ENCODE assay signal across 7 cellular contexts in genomic region chr3:148075829-148076716, GRCh38.
DNase-seq lines count a peak whose midpoint lies in the region; ATAC-seq, FAIRE-seq and TF ChIP-seq lines count a peak whose summit lies in the region.

No MANE protein-coding gene starts in this region.

- H3K27me3 ChIP-seq in GM12878 (replicated peaks in 1 of 2; ENCODE audit: control insufficient read depth in 2 of 2, insufficient read depth in 2 of 2, low read length in 1 of 2) (no peaks in the 10 kb centered on the region), left lung (no peaks in the 10 kb centered on the region)

- peak; percentile 78 for FAIRE-seq in GM12878 (lab: Jason Lieb, UNC)

- H3K27ac ChIP-seq in GM12878 (ENCODE audit: control insufficient read depth, insufficient read depth), result no peak overlapping the region
- no peak overlapping the region for H3K27ac ChIP-seq in left lung

- H3K36me3 ChIP-seq in GM12878 (ENCODE audit: control insufficient read depth in 2 of 2, insufficient read depth in 2 of 2, low read length in 1 of 2) (no peaks in the 10 kb centered on the region), left lung (no peaks in the 10 kb centered on the region)

- no peaks in the 10 kb centered on the region for H3K4me1 Mint-ChIP-seq in activated CD8-positive, alpha-beta T cell treated with anti-CD3 and anti-CD28 coated beads for 36 hours (ENCODE audit: low read depth)

- H3K27me3 Mint-ChIP-seq in activated CD8-positive, alpha-beta T cell treated with anti-CD3 and anti-CD28 coated beads for 36 hours, result no peaks in the 10 kb centered on the region

- 29% methylated on average over 5 of the region's 5 CpGs for WGBS in GM12878 (ENCODE audit: insufficient coverage, insufficient replicate concordance, low lambda C conversion rate, missing lambda C conversion rate)

- CTCF ChIA-PET in GM12878 (lab: Yijun Ruan, JAX), result interaction anchor here (0.6 to 5.1 kb wide), 27 partner anchors 8 to 745 kb away, joined by 3 to 47 read pairs (median 4); no protein-coding TSS in a partner anchor
- CTCF ChIA-PET in activated CD8-positive, alpha-beta T cell treated with anti-CD3 and anti-CD28 coated beads for 36 hours (lab: Charles Lee), result no interaction called here

- no peak overlapping the region for H3K4me3 Mint-ChIP-seq in activated CD8-positive, alpha-beta T cell treated with anti-CD3 and anti-CD28 coated beads for 36 hours

- DNase-seq in NCI-H1436 treated with DMSO at 0.1 percent for 48 hours (lab: John Stamatoyannopoulos, UW) (peak; percentile 49), GM12878 (ENCODE audit: low read depth, low spot score) (no peak), left lung (no peak)
- DNase-seq in activated CD8-positive, alpha-beta T cell treated with anti-CD3 and anti-CD28 coated beads for 36 hours, result no peak

- no peak overlapping the region for H3K4me2 ChIP-seq in GM12878 (ENCODE audit: control insufficient read depth, insufficient read depth)

- no peak overlapping the region for H2AFZ ChIP-seq in GM12878 (ENCODE audit: control insufficient read depth, low read depth, low read length)

- no peaks in the 10 kb centered on the region for H3K4me1 ChIP-seq in GM12878 (ENCODE audit: control insufficient read depth, insufficient read depth, low read length)
- H3K4me1 ChIP-seq in left lung, result no peaks in the 10 kb centered on the region

- intact Hi-C loops in GM12878 (cut with micrococcal nuclease; ENCODE audit: unreplicated experiment) (loop anchor here (2.0 to 10.0 kb wide), 4 partner anchors 237 to 694 kb away; no protein-coding TSS in a partner anchor), left lung (cut with DNase I) (no loop called here)
- intact Hi-C loops in activated CD8-positive, alpha-beta T cell treated with anti-CD3 and anti-CD28 coated beads for 36 hours (cut with micrococcal nuclease), result no loop called here

- H3K9ac ChIP-seq in GM12878 (ENCODE audit: control insufficient read depth, insufficient read depth, low read length), result no peak overlapping the region

- H4K20me1 ChIP-seq in GM12878 (ENCODE audit: control insufficient read depth, insufficient read depth), result no peaks in the 10 kb centered on the region

- no peaks in the 10 kb centered on the region for H3K36me3 Mint-ChIP-seq in activated CD8-positive, alpha-beta T cell treated with anti-CD3 and anti-CD28 coated beads for 36 hours (ENCODE audit: low read depth)

- ATAC-seq in GM12878 (peak; percentile 62), left lung (peak; percentile 73), HG03457 (IDR thresholded peaks at IDR 0.05; ENCODE audit: unreplicated experiment) (no peak), HG02884 (IDR thresholded peaks at IDR 0.05; ENCODE audit: unreplicated experiment) (no peak)
- no peak for ATAC-seq in activated CD8-positive, alpha-beta T cell treated with anti-CD3 and anti-CD28 coated beads for 36 hours

- no peak overlapping the region for H3K4me3 ChIP-seq in GM12878
- H3K4me3 ChIP-seq in left lung, result no peak overlapping the region

- no peak overlapping the region for H3K27ac Mint-ChIP-seq in activated CD8-positive, alpha-beta T cell treated with anti-CD3 and anti-CD28 coated beads for 36 hours

- TF ChIP-seq CTCF in GM12874 (IDR thresholded peaks at IDR 0.05; ENCODE audit: insufficient read depth, low read depth, low read length) (peak; percentile 59), GM12878 (IDR thresholded peaks at IDR 0.05 in 2 of 3, conservative IDR thresholded peaks at IDR 0.05 in 1 of 3; ENCODE audit: control insufficient read depth in 2 of 3, extremely low read depth in 1 of 3, insufficient read depth in 1 of 3, low read depth in 3 of 3, low read length in 3 of 3) (peak; percentile 23 to 49 (median 47); a peak in 4 of 6 replicates), left lung (IDR thresholded peaks at IDR 0.05) (peak in 1 of 2 donors; percentile 63)
- no peak for TF ChIP-seq CTCF in activated CD8-positive, alpha-beta T cell treated with anti-CD3 and anti-CD28 coated beads for 36 hours (IDR thresholded peaks at IDR 0.05)

- no peak for TF ChIP-seq EP300 in GM12878 (IDR thresholded peaks at IDR 0.05; ENCODE audit: borderline replicate concordance in 1 of 2, control insufficient read depth in 1 of 2, low read depth in 2 of 2, low read length in 2 of 2)

- BruUV-seq in GM12878 (replicated peaks; lab: Mats Ljungman, UMichigan), result no TSS peak

- TF ChIP-seq RAD21 in GM12878 (IDR thresholded peaks at IDR 0.05; ENCODE audit: insufficient read depth, low read depth, low read length), result peak; percentile 49

- SMC1A ChIA-PET in GM12878 (lab: Charles Lee; ENCODE audit: uncharacterized antibody, unreplicated experiment), result interaction anchor here (0.6 to 3.6 kb wide), 24 partner anchors 10 to 1263 kb away, joined by 3 to 25 read pairs (median 3); no protein-coding TSS in a partner anchor

- no peaks in the 10 kb centered on the region for H3K79me2 ChIP-seq in GM12878 (ENCODE audit: control insufficient read depth, insufficient read depth, low read length)

- no peaks in the 10 kb centered on the region for H3K9me3 Mint-ChIP-seq in activated CD8-positive, alpha-beta T cell treated with anti-CD3 and anti-CD28 coated beads for 36 hours

- POLR2A ChIA-PET in GM12878 (lab: Charles Lee), result no interaction called here
- POLR2A ChIA-PET in activated CD8-positive, alpha-beta T cell treated with anti-CD3 and anti-CD28 coated beads for 36 hours (lab: Charles Lee), result no interaction called here

- in situ Hi-C loops in GM12878 (cut with MboI), result no loop called here

- RAD21 ChIA-PET in GM12878 (lab: Charles Lee; ENCODE audit: unreplicated experiment), result interaction anchor here (0.6 to 3.2 kb wide), 12 partner anchors 9 to 714 kb away, joined by 3 to 20 read pairs (median 6); no protein-coding TSS in a partner anchor

- H3K9me3 ChIP-seq in GM12878 (replicated peaks; ENCODE audit: control insufficient read depth, insufficient read depth, low read length) (no peaks in the 10 kb centered on the region), left lung (no peaks in the 10 kb centered on the region)

- no peak for TF ChIP-seq POLR2A in GM12878 (IDR thresholded peaks at IDR 0.05; ENCODE audit: low read depth, low read length)

TF ChIP-seq in GM12878, 131 proteins besides CTCF, POLR2A, EP300 and RAD21:
- TF ChIP-seq HDGF (IDR thresholded peaks at IDR 0.05) (no peak), MYB (IDR thresholded peaks at IDR 0.05; ENCODE audit: borderline replicate concordance, low read depth, low read length) (no peak), TAF1 (IDR thresholded peaks at IDR 0.05; ENCODE audit: borderline replicate concordance, low read depth, low read length) (no peak), FOXM1 (IDR thresholded peaks at IDR 0.05; ENCODE audit: low read depth, low read length) (no peak), SMC3 (IDR thresholded peaks at IDR 0.05; ENCODE audit: borderline replicate concordance, low read length) (peak; percentile 9; the same call in 1 of the 2 replicates)
- TF ChIP-seq, protein P1, sequence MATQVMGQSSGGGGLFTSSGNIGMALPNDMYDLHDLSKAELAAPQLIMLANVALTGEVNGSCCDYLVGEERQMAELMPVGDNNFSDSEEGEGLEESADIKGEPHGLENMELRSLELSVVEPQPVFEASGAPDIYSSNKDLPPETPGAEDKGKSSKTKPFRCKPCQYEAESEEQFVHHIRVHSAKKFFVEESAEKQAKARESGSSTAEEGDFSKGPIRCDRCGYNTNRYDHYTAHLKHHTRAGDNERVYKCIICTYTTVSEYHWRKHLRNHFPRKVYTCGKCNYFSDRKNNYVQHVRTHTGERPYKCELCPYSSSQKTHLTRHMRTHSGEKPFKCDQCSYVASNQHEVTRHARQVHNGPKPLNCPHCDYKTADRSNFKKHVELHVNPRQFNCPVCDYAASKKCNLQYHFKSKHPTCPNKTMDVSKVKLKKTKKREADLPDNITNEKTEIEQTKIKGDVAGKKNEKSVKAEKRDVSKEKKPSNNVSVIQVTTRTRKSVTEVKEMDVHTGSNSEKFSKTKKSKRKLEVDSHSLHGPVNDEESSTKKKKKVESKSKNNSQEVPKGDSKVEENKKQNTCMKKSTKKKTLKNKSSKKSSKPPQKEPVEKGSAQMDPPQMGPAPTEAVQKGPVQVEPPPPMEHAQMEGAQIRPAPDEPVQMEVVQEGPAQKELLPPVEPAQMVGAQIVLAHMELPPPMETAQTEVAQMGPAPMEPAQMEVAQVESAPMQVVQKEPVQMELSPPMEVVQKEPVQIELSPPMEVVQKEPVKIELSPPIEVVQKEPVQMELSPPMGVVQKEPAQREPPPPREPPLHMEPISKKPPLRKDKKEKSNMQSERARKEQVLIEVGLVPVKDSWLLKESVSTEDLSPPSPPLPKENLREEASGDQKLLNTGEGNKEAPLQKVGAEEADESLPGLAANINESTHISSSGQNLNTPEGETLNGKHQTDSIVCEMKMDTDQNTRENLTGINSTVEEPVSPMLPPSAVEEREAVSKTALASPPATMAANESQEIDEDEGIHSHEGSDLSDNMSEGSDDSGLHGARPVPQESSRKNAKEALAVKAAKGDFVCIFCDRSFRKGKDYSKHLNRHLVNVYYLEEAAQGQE (IDR thresholded peaks at IDR 0.05; ENCODE audit: low read depth, low read length), result no peak

Comparison
In these comparisons a context has a peak if more than half of its experiments do, and no peak if none do; other contexts are left out.
1. ATAC-seq: peak in GM12878 (single experiment) and left lung (single experiment); none in activated CD8-positive, alpha-beta T cell treated with anti-CD3 and anti-CD28 coated beads for 36 hours (single experiment), HG03457 (single experiment) and HG02884 (single experiment).